20 cellular contexts compared by ENCODE assay signal in the genomic region with DNA sequence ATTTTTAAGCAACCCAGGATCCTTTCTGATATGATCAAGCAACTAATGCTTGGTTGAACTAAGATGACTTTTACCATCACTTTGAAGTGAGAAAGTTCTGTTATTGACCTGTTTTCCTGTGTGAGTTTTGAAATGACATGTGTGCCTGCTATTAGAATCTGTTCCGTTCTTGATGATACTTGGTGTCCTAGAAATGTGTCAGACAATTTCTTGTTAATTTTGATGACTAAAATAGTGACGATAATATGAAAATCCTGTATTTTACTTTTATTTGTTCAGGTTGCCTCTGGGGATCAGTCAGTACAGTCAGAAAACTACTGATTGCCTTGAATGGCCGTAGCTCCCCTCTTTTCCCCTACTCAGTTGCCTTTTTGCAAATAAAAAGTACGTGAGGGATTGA.
DNase-seq lines count a peak whose midpoint lies in the region; ATAC-seq, FAIRE-seq and TF ChIP-seq lines count a peak whose summit lies in the region.
"Had no signal": no experiment of that assay in that cellular context is flagged by ENCODE, and none has a peak within 500 bp of the region (broad histone marks: within the 10 kb centered on the region; RNA-seq: fewer than 3 reads in every experiment).

No MANE protein-coding gene starts in this region.

- no peaks in the 10 kb centered on the region for H3K79me2 ChIP-seq in HepG2 (ENCODE audit: insufficient read depth, low read length)

- no peak for FAIRE-seq in HepG2 (lab: Jason Lieb, UNC)

- no peaks in the 10 kb centered on the region for H4K20me1 ChIP-seq in HepG2 (ENCODE audit: insufficient read depth, low read length)

- H3K27ac ChIP-seq in HepG2 (ENCODE audit: extremely low read length, insufficient read depth, low read length) (no peak overlapping the region), right lobe of liver (no peak overlapping the region), thyroid gland (peak overlapping the region in 2 of 3 donors; percentile 30 to 46), Peyer's patch (no peak overlapping the region), transverse colon (no peak overlapping the region)
- H3K27ac ChIP-seq: brain microvascular endothelial cell, vagina had no signal

- intact Hi-C loops in HepG2 (cut with micrococcal nuclease; ENCODE audit: unreplicated experiment): no loop called here
- intact Hi-C loops in right lobe of liver (cut with DNase I): no loop called here
- intact Hi-C loops in thyroid gland (cut with DNase I): no loop called here
- intact Hi-C loops in transverse colon (cut with DNase I; ENCODE audit: low total_unique reads): no loop called here

- CTCF ChIA-PET in HepG2 (lab: Yijun Ruan, JAX; ENCODE audit: low intra/inter-chr PET ratio, low total read pairs): no interaction called here

- no peak for TF ChIP-seq RAD21 in HepG2 (CRISPR knock-in tag; IDR thresholded peaks at IDR 0.05)

- no peaks in the 10 kb centered on the region for H3K4me1 ChIP-seq in HepG2 (ENCODE audit: insufficient read depth, low read length)
- no peaks in the 10 kb centered on the region for H3K4me1 ChIP-seq in right lobe of liver
- H3K4me1 ChIP-seq in thyroid gland: peaks cover 5 to 13% of the 10 kb centered on the region in 2 donors
- no peaks in the 10 kb centered on the region for H3K4me1 ChIP-seq in Peyer's patch
- H3K4me1 ChIP-seq in transverse colon: no peaks in the 10 kb centered on the region
- H3K4me1 ChIP-seq: vagina had no signal

- ATAC-seq in HepG2 (no peak), right lobe of liver (no peak), GM21717 (IDR thresholded peaks at IDR 0.05; ENCODE audit: unreplicated experiment) (peak; percentile 78), HG03520 (IDR thresholded peaks at IDR 0.05; ENCODE audit: unreplicated experiment) (peak; percentile 56)

- POLR2A ChIA-PET in HepG2 (lab: Yijun Ruan, JAX): no interaction called here

- no peak overlapping the region for H3K9ac ChIP-seq in HepG2 (ENCODE audit: insufficient read depth, low read depth, low read length)

- WGBS in HepG2 (ENCODE audit: low lambda C conversion rate): 2% methylated on average over 4 of the region's 4 CpGs
- WGBS in right lobe of liver (ENCODE audit: insufficient coverage, low coverage, low lambda C conversion rate, missing lambda C conversion rate): 41% methylated on average over 4 of the region's 4 CpGs
- WGBS in thyroid gland, 2 donors: 26 to 28% methylated on average over 4 of the region's 4 CpGs
- 57 to 61% methylated on average over 4 of the region's 4 CpGs for WGBS in transverse colon (ENCODE audit: low coverage in 1 of 2), 2 donors

- no peaks in the 10 kb centered on the region for H3K9me3 ChIP-seq in HepG2 (ENCODE audit: low read length)
- no peaks in the 10 kb centered on the region for H3K9me3 ChIP-seq in right lobe of liver
- no peaks in the 10 kb centered on the region for H3K9me3 ChIP-seq in thyroid gland
- no peaks in the 10 kb centered on the region for H3K9me3 ChIP-seq in Peyer's patch
- no peaks in the 10 kb centered on the region for H3K9me3 ChIP-seq in transverse colon
- H3K9me3 ChIP-seq: vagina had no signal

- BruUV-seq in HepG2 (replicated peaks; lab: Mats Ljungman, UMichigan): no TSS peak

- no peak overlapping the region for H2AFZ ChIP-seq in HepG2 (ENCODE audit: low read length)

- in situ Hi-C loops in HepG2 (cut with HindIII; ENCODE audit: extremely low pct_ligation_motif_present, low pct_unique_long_range_greater_than_20kb): no loop called here
- in situ Hi-C loops in transverse colon (cut with MboI; ENCODE audit: low pct_ligation_motif_present in 1 of 4, low pct_unique_long_range_greater_than_20kb in 1 of 4, low sequenced_read_pairs in 3 of 4): no loop called here

- TF ChIP-seq EP300 in HepG2 (IDR thresholded peaks at IDR 0.05; ENCODE audit: low read depth in 2 of 2, low read length in 2 of 2) (no peak), HepG2 (CRISPR knock-in tag; IDR thresholded peaks at IDR 0.05; ENCODE audit: borderline replicate concordance) (no peak), transverse colon (IDR thresholded peaks at IDR 0.05; ENCODE audit: low read depth) (no peak)

- H3K4me3 ChIP-seq in HepG2 (replicated peaks in 1 of 3; ENCODE audit: insufficient read depth in 1 of 3, low read depth in 2 of 3, low read length in 3 of 3) (no peak overlapping the region), right lobe of liver (no peak overlapping the region), thyroid gland (replicated peaks in 1 of 3) (no peak overlapping the region), Peyer's patch (no peak overlapping the region), transverse colon (no peak overlapping the region)
- H3K4me3 ChIP-seq: vagina had no signal

- no peak overlapping the region for H3K4me2 ChIP-seq in HepG2 (ENCODE audit: low read depth, low read length)

- TF ChIP-seq CTCF in HepG2 (CRISPR knock-in tag; IDR thresholded peaks at IDR 0.05) (no peak), right lobe of liver (IDR thresholded peaks at IDR 0.05) (no peak), thyroid gland (IDR thresholded peaks at IDR 0.05) (no peak), Peyer's patch (IDR thresholded peaks at IDR 0.05) (no peak), transverse colon (IDR thresholded peaks at IDR 0.05) (no peak)

- no peak for TF ChIP-seq POLR2A in HepG2 (IDR thresholded peaks at IDR 0.05; ENCODE audit: insufficient read depth in 1 of 2, low read depth in 2 of 2, low read length in 2 of 2)
- TF ChIP-seq POLR2A in right lobe of liver (IDR thresholded peaks at IDR 0.05): no peak
- no peak for TF ChIP-seq POLR2A in thyroid gland (IDR thresholded peaks at IDR 0.05)
- no peak for TF ChIP-seq POLR2A in Peyer's patch (IDR thresholded peaks at IDR 0.05)
- TF ChIP-seq POLR2A in transverse colon (IDR thresholded peaks at IDR 0.05): no peak

- H3K36me3 ChIP-seq in HepG2 (replicated peaks in 1 of 2; ENCODE audit: control insufficient read depth in 1 of 2, insufficient read depth in 2 of 2, low read length in 2 of 2) (no peaks in the 10 kb centered on the region), right lobe of liver (no peaks in the 10 kb centered on the region), thyroid gland (no peaks in the 10 kb centered on the region), Peyer's patch (no peaks in the 10 kb centered on the region), transverse colon (no peaks in the 10 kb centered on the region)
- H3K36me3 ChIP-seq: brain microvascular endothelial cell, vagina had no signal

- no peak for DNase-seq in HepG2 (ENCODE audit: low spot score)
- no peak for DNase-seq in right lobe of liver
- DNase-seq in thyroid gland: no peak
- no peak for DNase-seq in Peyer's patch
- no peak for DNase-seq in DMS 273 treated with DMSO at 0.1 percent for 48 hours (lab: John Stamatoyannopoulos, UW)
- DNase-seq in transverse colon: no peak
- DNase-seq: activated CD4-positive, alpha-beta T cell treated with anti-CD3 and anti-CD28 coated beads for 1 hour; activated CD8-positive, alpha-beta memory T cell treated with anti-CD3 and anti-CD28 coated beads, Interleukin-2, amount 50 U/mL, for 48 hours; brain microvascular endothelial cell; CD8-positive, alpha-beta memory T cell; Kasumi-1; midbrain; NCI-H1105; NCI-H2171; NCI-H774; retina; T-helper 9 cell had no signal

- no peaks in the 10 kb centered on the region; a peak in 1 of 5 replicates for H3K27me3 ChIP-seq in HepG2 (ENCODE audit: control insufficient read depth in 1 of 2, insufficient read depth in 2 of 2, low read length in 2 of 2)
- no peaks in the 10 kb centered on the region for H3K27me3 ChIP-seq in right lobe of liver
- H3K27me3 ChIP-seq in thyroid gland: no peaks in the 10 kb centered on the region
- no peaks in the 10 kb centered on the region for H3K27me3 ChIP-seq in Peyer's patch
- H3K27me3 ChIP-seq in transverse colon: no peaks in the 10 kb centered on the region
- H3K27me3 ChIP-seq: brain microvascular endothelial cell, vagina had no signal

TF ChIP-seq in HepG2, 621 proteins besides CTCF, POLR2A, EP300 and RAD21:
- TF ChIP-seq CREB1 (IDR thresholded peaks at IDR 0.05): 0 out of 2 replicates have a peak, but pooled peaks have one; percentile 15
- no peak for TF ChIP-seq CREB1 (CRISPR knock-in tag; IDR thresholded peaks at IDR 0.05)
- no peak for TF ChIP-seq ZNF720 (CRISPR knock-in tag; IDR thresholded peaks at IDR 0.05)

Comparison
In these comparisons a context has a peak if more than half of its experiments do, and no peak if none do; other contexts are left out.
1. ATAC-seq: peak in GM21717 (single experiment) and HG03520 (single experiment); none in HepG2 (single experiment) and right lobe of liver (0 of 4).
2. H3K27ac ChIP-seq: peak in thyroid gland (2 of 3); none in HepG2 (single experiment), right lobe of liver (0 of 3), Peyer's patch (0 of 4) and transverse colon (0 of 4).